In the genomic region with DNA sequence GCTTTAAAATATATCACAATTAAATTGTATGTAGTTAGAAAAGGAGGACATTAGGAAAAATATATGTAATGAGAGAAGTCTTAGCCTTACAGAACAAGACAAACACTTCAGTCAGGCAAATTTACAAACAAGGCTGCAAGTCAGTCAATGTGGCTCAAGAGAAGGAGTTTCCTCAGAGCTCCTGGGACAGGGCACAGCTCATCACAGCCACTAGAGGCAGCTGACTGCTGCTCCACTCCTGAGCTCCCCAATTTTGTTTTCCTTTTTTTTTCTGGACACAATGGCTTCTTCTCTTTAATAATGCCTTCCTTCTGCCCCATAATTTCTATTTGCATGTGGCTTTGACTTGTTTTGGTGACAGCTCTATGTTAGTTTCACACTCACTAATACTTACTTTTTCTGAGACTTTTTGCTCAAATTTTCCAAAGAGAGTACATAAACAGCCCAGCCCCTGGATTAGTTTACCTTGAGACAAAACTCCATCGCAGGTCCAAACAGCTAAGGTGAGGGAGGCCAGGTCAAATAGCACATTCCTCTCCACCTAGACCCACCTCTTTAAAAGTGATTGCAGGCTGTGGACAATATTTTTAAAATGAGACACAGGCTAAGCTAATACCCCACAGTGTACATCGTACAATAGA, we compare ENCODE assay signal across 10 cellular contexts.
A peak's percentile ranks its signal among the peaks of the same experiment; 100 is the strongest.
DNase-seq lines count a peak whose midpoint lies in the region; ATAC-seq, FAIRE-seq and TF ChIP-seq lines count a peak whose summit lies in the region.
"Had no signal": no experiment of that assay in that cellular context is flagged by ENCODE, and none has a peak within 500 bp of the region (broad histone marks: within the 10 kb centered on the region; RNA-seq: fewer than 3 reads in every experiment).

No MANE protein-coding gene starts in this region.

- no peak overlapping the region for H3K4me3 Mint-ChIP-seq in astrocyte (ENCODE audit: unreplicated experiment)
- H3K4me3 Mint-ChIP-seq in stimulated activated memory B cell treated with anti-CD40 and anti-IgM and Interleukin-4, amounts not matched to agents 10 μg/mL and 1 μg/mL and 100 μg/mL, for 72 hours: no peak overlapping the region
- H3K4me3 Mint-ChIP-seq: activated naive CD4-positive, alpha-beta T cell treated with anti-CD3 and anti-CD28 coated beads for 36 hours; immature natural killer cell had no signal

- H3K4me3 ChIP-seq in astrocyte (ENCODE audit: insufficient read depth, low read depth, low read length) (no peak overlapping the region), right lobe of liver (no peak overlapping the region), testis (no peak overlapping the region)

- peak in 3 of 4 donors; percentile 53 to 72 (median 60) for ATAC-seq in right lobe of liver
- no peak for ATAC-seq in stimulated activated memory B cell treated with anti-CD40 and anti-IgM and Interleukin-4, amounts not matched to agents 10 μg/mL and 1 μg/mL and 100 μg/mL, for 72 hours

- no peaks in the 10 kb centered on the region for H3K36me3 Mint-ChIP-seq in astrocyte (ENCODE audit: low read depth, unreplicated experiment)
- no peaks in the 10 kb centered on the region for H3K36me3 Mint-ChIP-seq in stimulated activated memory B cell treated with anti-CD40 and anti-IgM and Interleukin-4, amounts not matched to agents 10 μg/mL and 1 μg/mL and 100 μg/mL, for 72 hours
- H3K36me3 Mint-ChIP-seq: immature natural killer cell had no signal

- no peak overlapping the region for H2AFZ ChIP-seq in astrocyte (ENCODE audit: low read depth, low read length)

- no peak overlapping the region for H3K27ac ChIP-seq in astrocyte (ENCODE audit: low read depth, low read length)
- no peak overlapping the region for H3K27ac ChIP-seq in right lobe of liver
- H3K27ac ChIP-seq in testis: no peak overlapping the region

- no peak overlapping the region for H3K27ac Mint-ChIP-seq in astrocyte (ENCODE audit: unreplicated experiment)
- H3K27ac Mint-ChIP-seq in stimulated activated memory B cell treated with anti-CD40 and anti-IgM and Interleukin-4, amounts not matched to agents 10 μg/mL and 1 μg/mL and 100 μg/mL, for 72 hours: no peak overlapping the region
- H3K27ac Mint-ChIP-seq: activated naive CD4-positive, alpha-beta T cell treated with anti-CD3 and anti-CD28 coated beads for 36 hours; immature natural killer cell had no signal

- no peaks in the 10 kb centered on the region for H3K27me3 Mint-ChIP-seq in astrocyte (ENCODE audit: low read depth, unreplicated experiment)
- no peaks in the 10 kb centered on the region for H3K27me3 Mint-ChIP-seq in stimulated activated memory B cell treated with anti-CD40 and anti-IgM and Interleukin-4, amounts not matched to agents 10 μg/mL and 1 μg/mL and 100 μg/mL, for 72 hours

- FAIRE-seq in astrocyte (lab: Jason Lieb, UNC): no peak

- peak; percentile 82 for DNase-seq in DMS53 (lab: John Stamatoyannopoulos, UW)
- DNase-seq in LHCN-M2 (ENCODE audit: low read depth): peak; percentile 57
- DNase-seq in astrocyte (ENCODE audit: low read depth): no peak
- DNase-seq in right lobe of liver: no peak
- DNase-seq in testis: no peak
- DNase-seq in stimulated activated CD4-positive, alpha-beta T cell treated with anti-CD3 and anti-CD28 coated beads, Interleukin-1b, Interleukin-23, amount 100 ng/mL, for 48 hours: no peak
- no peak for DNase-seq in DMS79 (lab: John Stamatoyannopoulos, UW)
- DNase-seq: activated naive CD4-positive, alpha-beta T cell treated with anti-CD3 and anti-CD28 coated beads for 36 hours; immature natural killer cell had no signal

- H3K4me2 ChIP-seq in astrocyte (ENCODE audit: low read length): no peak overlapping the region

- peaks cover 2% of the 10 kb centered on the region for H3K9me3 Mint-ChIP-seq in astrocyte (ENCODE audit: unreplicated experiment)
- H3K9me3 Mint-ChIP-seq in stimulated activated memory B cell treated with anti-CD40 and anti-IgM and Interleukin-4, amounts not matched to agents 10 μg/mL and 1 μg/mL and 100 μg/mL, for 72 hours: peaks cover 3% of the 10 kb centered on the region

- H3K36me3 ChIP-seq in astrocyte (ENCODE audit: insufficient read depth, low read length) (no peaks in the 10 kb centered on the region), right lobe of liver (no peaks in the 10 kb centered on the region), testis (ENCODE audit: low read depth, missing control alignments) (no peaks in the 10 kb centered on the region)

- no peaks in the 10 kb centered on the region for H4K20me1 ChIP-seq in astrocyte (ENCODE audit: insufficient read depth, low read length)

- H3K4me1 ChIP-seq in astrocyte (ENCODE audit: insufficient read depth, low read length): no peaks in the 10 kb centered on the region
- H3K4me1 ChIP-seq in right lobe of liver: no peaks in the 10 kb centered on the region
- no peaks in the 10 kb centered on the region for H3K4me1 ChIP-seq in testis

- no peaks in the 10 kb centered on the region for H3K79me2 ChIP-seq in astrocyte (ENCODE audit: insufficient read depth, low read length)

- intact Hi-C loops in right lobe of liver (cut with DNase I): no loop called here
- intact Hi-C loops in testis (cut with DNase I; ENCODE audit: low total_unique reads): no loop called here

- H3K9me3 ChIP-seq in astrocyte (ENCODE audit: insufficient read depth, low read depth, low read length): peaks cover 4% of the 10 kb centered on the region
- H3K9me3 ChIP-seq in right lobe of liver: no peaks in the 10 kb centered on the region
- no peaks in the 10 kb centered on the region for H3K9me3 ChIP-seq in testis

- H3K9ac ChIP-seq in astrocyte (ENCODE audit: low read length): no peak overlapping the region

- 51% methylated on average over 2 of the region's 2 CpGs for WGBS in right lobe of liver (ENCODE audit: insufficient coverage, low coverage, low lambda C conversion rate, missing lambda C conversion rate)
- WGBS in testis, 2 donors: 86 to 91% methylated on average over 2 of the region's 2 CpGs

- no peaks in the 10 kb centered on the region for H3K4me1 Mint-ChIP-seq in astrocyte (ENCODE audit: low read depth, unreplicated experiment)
- H3K4me1 Mint-ChIP-seq in stimulated activated memory B cell treated with anti-CD40 and anti-IgM and Interleukin-4, amounts not matched to agents 10 μg/mL and 1 μg/mL and 100 μg/mL, for 72 hours: no peaks in the 10 kb centered on the region
- H3K4me1 Mint-ChIP-seq: immature natural killer cell had no signal

- TF ChIP-seq POLR2A in right lobe of liver (IDR thresholded peaks at IDR 0.05): no peak
- no peak for TF ChIP-seq POLR2A in testis (IDR thresholded peaks at IDR 0.05)

- peak; percentile 31 for TF ChIP-seq CTCF in astrocyte (IDR thresholded peaks at IDR 0.05; ENCODE audit: insufficient read depth, low read depth, low read length)
- TF ChIP-seq CTCF in right lobe of liver (IDR thresholded peaks at IDR 0.05): peak in 3 of 4 donors; percentile 19 to 47 (median 42)
- TF ChIP-seq CTCF in testis (IDR thresholded peaks at IDR 0.05): peak in 1 of 3 experiments; percentile 19

- H3K27me3 ChIP-seq in astrocyte (ENCODE audit: insufficient read depth, low read length) (no peaks in the 10 kb centered on the region), right lobe of liver (no peaks in the 10 kb centered on the region), testis (no peaks in the 10 kb centered on the region)

Comparison
In these comparisons a context has a peak if more than half of its experiments do, and no peak if none do; other contexts are left out.
1. DNase-seq: peak in DMS53 (single experiment) and LHCN-M2 (single experiment); none in astrocyte (single experiment), right lobe of liver (0 of 3), testis (single experiment), stimulated activated CD4-positive, alpha-beta T cell treated with anti-CD3 and anti-CD28 coated beads, Interleukin-1b, Interleukin-23, amount 100 ng/mL, for 48 hours (single experiment) and DMS79 (single experiment).